Comparison of ENCODE assay signal across 1 cellular context in genomic region chr4:147741190-147741788, GRCh38.
TF ChIP-seq lines count a peak whose summit lies in the region.

No MANE protein-coding gene starts in this region.

TF ChIP-seq in SK-N-SH, 30 proteins besides CTCF, POLR2A, EP300 and RAD21 (continued from another document):
- no peak for TF ChIP-seq USF1 (IDR thresholded peaks at IDR 0.05; ENCODE audit: borderline replicate concordance, low read depth)
- TF ChIP-seq NRF1 (IDR thresholded peaks at IDR 0.05; ENCODE audit: low read depth, low read length): no peak
- no peak for TF ChIP-seq MAX (IDR thresholded peaks at IDR 0.05; ENCODE audit: low read depth)
- TF ChIP-seq FOXJ3 (CRISPR knock-in tag; IDR thresholded peaks at IDR 0.05): no peak
- TF ChIP-seq SIN3A (IDR thresholded peaks at IDR 0.05; ENCODE audit: borderline replicate concordance, low read depth, low read length): peak; percentile 45; the same call in 1 of the 2 replicates
- no peak for TF ChIP-seq MEF2A (IDR thresholded peaks at IDR 0.05; ENCODE audit: borderline replicate concordance, low read depth)
- no peak for TF ChIP-seq YY1 (IDR thresholded peaks at IDR 0.05; ENCODE audit: low read depth)
- peak; percentile 40; the same call in 1 of the 2 replicates for TF ChIP-seq JUND (IDR thresholded peaks at IDR 0.05)
- no peak for TF ChIP-seq IRF3 (IDR thresholded peaks at IDR 0.05; ENCODE audit: low read depth, low read length)
- TF ChIP-seq RXRA (IDR thresholded peaks at IDR 0.05; ENCODE audit: borderline replicate concordance, low read depth): peak; percentile 13; the same call in 1 of the 2 replicates
- TF ChIP-seq PBX3 (IDR thresholded peaks at IDR 0.05): peak; percentile 87
- TF ChIP-seq ELF1 (IDR thresholded peaks at IDR 0.05): no peak
- no peak for TF ChIP-seq ZBTB33 (IDR thresholded peaks at IDR 0.05; ENCODE audit: borderline replicate concordance, low read depth)
TF ChIP-seq in SK-N-SH: peak in this region for 9.
